Comparison of ENCODE assay signal across 7 cellular contexts in genomic region chr9:97398999-97399758, GRCh38.
DNase-seq lines count a peak whose midpoint lies in the region; ATAC-seq lines count a peak whose summit lies in the region.

No MANE protein-coding gene starts in this region.

- ATAC-seq in GM18498 (IDR thresholded peaks at IDR 0.05; ENCODE audit: unreplicated experiment) (peak; percentile 62), GM19023 (IDR thresholded peaks at IDR 0.05; ENCODE audit: unreplicated experiment) (no peak)

- DNase-seq in HuH-7.5 (ENCODE audit: low spot score), result peak; percentile 36
- peak; percentile 33 to 60 (median 50) for DNase-seq in T-helper 2 cell
- DNase-seq in amniotic epithelial cell (ENCODE audit: low read depth), result peak; percentile 69
- peak in 32 of 51 donors; percentile 2 to 59 (median 20) for DNase-seq in hypothalamus (lab: John Stamatoyannopoulos, UW)
- DNase-seq in stimulated activated CD4-positive, alpha-beta T cell treated with anti-CD3 and anti-CD28 coated beads, Interleukin-12 subunit alpha, Interleukin-12 subunit beta, amount 100 ng/mL, for 24 hours (ENCODE audit: low read depth in 2 of 2), result peak; percentile 31 to 57
